In the genomic region with DNA sequence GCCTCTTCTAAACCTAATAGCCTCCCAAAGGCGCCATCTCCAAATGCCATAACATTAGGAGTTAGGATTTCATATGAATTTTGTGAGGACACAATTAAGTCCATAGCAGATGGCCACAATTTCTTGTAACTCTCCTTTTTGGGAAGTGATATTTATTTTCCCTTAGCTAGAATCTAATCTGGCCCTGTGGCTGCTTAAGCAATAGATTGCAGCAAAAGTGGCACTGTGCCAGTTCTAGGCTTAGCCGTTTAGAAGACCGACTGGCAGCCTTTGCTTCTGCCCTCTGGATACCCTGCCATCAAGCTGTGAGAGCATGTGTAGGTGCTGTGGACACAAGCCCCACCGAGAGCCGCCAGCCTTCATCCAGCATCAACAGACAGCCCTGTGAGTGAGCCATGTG, we compare ENCODE assay signal across 13 cellular contexts. TPM values are rescaled to one million over a fixed set of nuclear protein-coding genes. Genes with fewer than 3 reads are reported as not detected.
A peak's percentile ranks its signal among the peaks of the same experiment; 100 is the strongest.
DNase-seq lines count a peak whose midpoint lies in the region; ATAC-seq, FAIRE-seq and TF ChIP-seq lines count a peak whose summit lies in the region.
"Had no signal": no experiment of that assay in that cellular context is flagged by ENCODE, and none has a peak within 500 bp of the region (broad histone marks: within the 10 kb centered on the region; RNA-seq: fewer than 3 reads in every experiment).

No MANE protein-coding gene starts in this region.

- H3K9me3 ChIP-seq in BE2C (no peaks in the 10 kb centered on the region), esophagus squamous epithelium (no peaks in the 10 kb centered on the region)
- H3K9me3 ChIP-seq: BLaER1 had no signal

- no peak overlapping the region for H3K27ac ChIP-seq in esophagus squamous epithelium
- H3K27ac ChIP-seq: BLaER1, foreskin keratinocyte, WERI-Rb-1 had no signal

- TF ChIP-seq CTCF in BE2C (IDR thresholded peaks at IDR 0.05; ENCODE audit: low read depth, low read length), result no peak
- TF ChIP-seq CTCF in D721Med (IDR thresholded peaks at IDR 0.05; ENCODE audit: insufficient read depth, missing control alignments), result no peak
- TF ChIP-seq CTCF in esophagus squamous epithelium (IDR thresholded peaks at IDR 0.05), result no peak

- H3K36me3 ChIP-seq in BE2C (no peaks in the 10 kb centered on the region), esophagus squamous epithelium (no peaks in the 10 kb centered on the region)
- H3K36me3 ChIP-seq: BLaER1, WERI-Rb-1 had no signal

- no peak overlapping the region for H3K4me3 ChIP-seq in BE2C (ENCODE audit: low read depth, low read length)
- no peak overlapping the region for H3K4me3 ChIP-seq in esophagus squamous epithelium
- H3K4me3 ChIP-seq: BLaER1 had no signal

- H3K27me3 ChIP-seq in BE2C (no peaks in the 10 kb centered on the region), esophagus squamous epithelium (no peaks in the 10 kb centered on the region)
- H3K27me3 ChIP-seq: BLaER1, foreskin keratinocyte had no signal

- no peak for TF ChIP-seq POLR2A in esophagus squamous epithelium (IDR thresholded peaks at IDR 0.05)

- no peaks in the 10 kb centered on the region for H3K4me1 ChIP-seq in BE2C
- H3K4me1 ChIP-seq in esophagus squamous epithelium, result no peaks in the 10 kb centered on the region
- H3K4me1 ChIP-seq: BLaER1 had no signal

- FAIRE-seq in D721Med (lab: Jason Lieb, UNC), result no peak

- DNase-seq in BE2C, result peak; percentile 19
- DNase-seq in NCI-H524 treated with DMSO at 0.1 percent for 48 hours (lab: John Stamatoyannopoulos, UW), result peak; percentile 6
- peak; percentile 29 for DNase-seq in fibroblast of gingiva (ENCODE audit: low read depth)
- DNase-seq in medulla oblongata (ENCODE audit: extremely low spot score), result peak; percentile 74
- no peak for DNase-seq in LoVo (ENCODE audit: low spot score)
- DNase-seq in D721Med (ENCODE audit: insufficient read length, low spot score), result no peak
- no peak for DNase-seq in esophagus squamous epithelium (lab: John Stamatoyannopoulos, UW)
- DNase-seq: foreskin keratinocyte, NCI-H2171, WERI-Rb-1 had no signal

- 26 to 43% methylated on average over 3 of the region's 5 CpGs for WGBS in esophagus squamous epithelium, 2 donors

- ATAC-seq in GM18519 (IDR thresholded peaks at IDR 0.05; ENCODE audit: low FRiP score, unreplicated experiment), result no peak
- ATAC-seq: foreskin keratinocyte had no signal

- intact Hi-C loops in esophagus squamous epithelium (cut with DNase I), result no loop called here

RNA-seq across cellular contexts. Expression of a gene that starts 15.9 kb away (rescaled TPM):
- not detected for polyA plus RNA-seq in BE2C (2012; ENCODE audit: insufficient read depth, insufficient read length, low read depth)
- total RNA-seq in esophagus squamous epithelium, result under 1 TPM in 1 of 4 donors, not detected in 3; 0.19 TPM
- total RNA-seq: foreskin keratinocyte had no signal
- polyA plus RNA-seq: foreskin keratinocyte, IgD-negative memory B cell had no signal

RNA-seq across cellular contexts. Expression of a gene that starts 39.2 kb away (rescaled TPM):
- not detected for polyA plus RNA-seq in BE2C (2012; ENCODE audit: insufficient read depth, insufficient read length, low read depth)
- 10 to 100 TPM in 1 of 4 donors, 1 to 10 TPM in 2, under 1 TPM in 1; 0.34 to 18.3 (median 5.5) TPM for total RNA-seq in esophagus squamous epithelium

Comparison
In these comparisons a context has a peak if more than half of its experiments do, and no peak if none do; other contexts are left out.
1. DNase-seq: peak in BE2C (single experiment), NCI-H524 treated with DMSO at 0.1 percent for 48 hours (single experiment), fibroblast of gingiva (single experiment) and medulla oblongata (single experiment); none in LoVo (single experiment), D721Med (single experiment) and esophagus squamous epithelium (single experiment).